24 cellular contexts compared by ENCODE assay signal in the genomic region with DNA sequence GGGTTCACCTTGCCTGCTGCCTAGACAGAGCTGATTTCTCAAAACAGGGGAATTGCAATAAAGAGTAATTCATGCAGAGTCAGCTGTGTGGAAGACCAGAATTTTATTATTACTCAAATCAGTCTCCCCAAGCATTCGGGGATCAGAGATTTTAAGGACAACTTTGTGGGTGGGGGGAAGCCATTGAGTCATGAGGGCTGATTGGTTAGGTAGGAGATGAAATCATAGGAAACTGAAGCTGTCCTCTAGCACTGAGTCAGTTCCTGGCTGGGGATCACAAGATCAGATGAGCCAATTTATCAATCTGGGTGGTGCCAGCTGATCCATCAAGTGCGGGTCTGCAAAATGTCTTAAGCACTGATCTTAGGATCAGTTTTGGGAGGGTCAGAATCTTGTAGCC.
"Had no signal": no experiment of that assay in that cellular context is flagged by ENCODE, and none has a peak within 500 bp of the region (broad histone marks: within the 10 kb centered on the region; RNA-seq: fewer than 3 reads in every experiment).

No MANE protein-coding gene starts in this region.

- H3K9me3 ChIP-seq: colonic mucosa, gastrocnemius medialis, lower lobe of right lung, ovary, psoas muscle, thyroid gland, vagina had no signal

- H3K79me2 ChIP-seq: hepatocyte had no signal

- H3K4me3 ChIP-seq: colonic mucosa, esophagus squamous epithelium, gastrocnemius medialis, hepatocyte, lower lobe of right lung, ovary, psoas muscle, sigmoid colon, stomach, thyroid gland, vagina had no signal

- H3K4me2 ChIP-seq: hepatocyte had no signal

- H3K4me1 ChIP-seq: colonic mucosa, esophagus squamous epithelium, gastrocnemius medialis, lower lobe of right lung, psoas muscle, sigmoid colon, stomach, thyroid gland, vagina had no signal

- H2AFZ ChIP-seq: hepatocyte had no signal

- H3K36me3 ChIP-seq: colonic mucosa, esophagus squamous epithelium, gastrocnemius medialis, lower lobe of right lung, ovary, sigmoid colon, stomach, thyroid gland, vagina had no signal

- ATAC-seq: gastrocnemius medialis, left ventricle myocardium superior, lower lobe of right lung, natural killer cell, psoas muscle, right cardiac atrium had no signal

- H3K27me3 ChIP-seq: colonic mucosa, gastrocnemius medialis, hepatocyte, ovary, sigmoid colon, stomach, thyroid gland, vagina had no signal

- DNase-seq: colonic mucosa; effector memory CD4-positive, alpha-beta T cell; erythroblast; esophagus squamous epithelium; foreskin fibroblast; gastrocnemius medialis; head of caudate nucleus; left ventricle myocardium superior; lower lobe of right lung; natural killer cell; occipital lobe; ovary; posterior cingulate gyrus; psoas muscle; right cardiac atrium; sigmoid colon; stimulated activated CD4-positive, alpha-beta T cell treated with anti-CD3 and anti-CD28 coated beads, Interleukin-2, amount 100 ng/mL, for 24 hours; stimulated activated CD4-positive, alpha-beta T cell treated with anti-CD3 and anti-CD28 coated beads, Interleukin-4, amount 100 ng/mL, for 24 hours; stimulated activated naive CD4-positive, alpha-beta T cell treated with Interleukin-2 at 50 U/mL for 16 hours; stomach; thyroid gland; trophoblast cell had no signal

- H3K27ac ChIP-seq: colonic mucosa, esophagus squamous epithelium, gastrocnemius medialis, hepatocyte, lower lobe of right lung, ovary, psoas muscle, sigmoid colon, stomach, thyroid gland, vagina had no signal
